In genomic region chr2:101805146-101806088, GRCh38 we compare ENCODE assay signal across 11 cellular contexts.
DNase-seq lines count a peak whose midpoint lies in the region; ATAC-seq and TF ChIP-seq lines count a peak whose summit lies in the region.
"Had no signal": no experiment of that assay in that cellular context is flagged by ENCODE, and none has a peak within 500 bp of the region (broad histone marks: within the 10 kb centered on the region; RNA-seq: fewer than 3 reads in every experiment).

No MANE protein-coding gene starts in this region.

- no peak overlapping the region for H3K4me3 Mint-ChIP-seq in activated CD8-positive, alpha-beta T cell treated with anti-CD3 and anti-CD28 coated beads for 36 hours

- WGBS in heart right ventricle, 2 donors = 21 to 30% methylated on average over 9 of the region's 9 CpGs
- WGBS in smooth muscle cell (ENCODE audit: low lambda C conversion rate) = 19% methylated on average over 9 of the region's 9 CpGs

- H3K9me3 ChIP-seq in heart right ventricle (no peaks in the 10 kb centered on the region), smooth muscle cell (replicated peaks; ENCODE audit: low read depth) (no peaks in the 10 kb centered on the region)
- H3K9me3 ChIP-seq: left lung had no signal

- peaks cover 60% of the 10 kb centered on the region for H3K4me1 Mint-ChIP-seq in activated CD8-positive, alpha-beta T cell treated with anti-CD3 and anti-CD28 coated beads for 36 hours (ENCODE audit: low read depth)

- peak overlapping the region; percentile 78 for H3K9ac ChIP-seq in smooth muscle cell (ENCODE audit: low read depth)

- peak overlapping the region in 1 of 10 donors; percentile 19 for H3K4me3 ChIP-seq in heart right ventricle
- H3K4me3 ChIP-seq in smooth muscle cell = no peak overlapping the region
- H3K4me3 ChIP-seq: left lung had no signal

- H3K4me2 ChIP-seq in smooth muscle cell = peak overlapping the region; percentile 81

- H3K27me3 ChIP-seq in heart right ventricle (no peaks in the 10 kb centered on the region), smooth muscle cell (ENCODE audit: low read depth) (no peaks in the 10 kb centered on the region)
- H3K27me3 ChIP-seq: left lung had no signal

- peaks cover 80% of the 10 kb centered on the region for H3K79me2 ChIP-seq in smooth muscle cell (ENCODE audit: low read depth)

- no peak overlapping the region for H2AFZ ChIP-seq in smooth muscle cell (ENCODE audit: low read depth)

- intact Hi-C loops in activated CD8-positive, alpha-beta T cell treated with anti-CD3 and anti-CD28 coated beads for 36 hours (cut with micrococcal nuclease) = no loop called here
- intact Hi-C loops in heart right ventricle (cut with DNase I) = loop anchor here in 1 of 10 donors (5.0 kb wide), 1 partner anchor 33 kb away; no protein-coding TSS in a partner anchor

- H3K36me3 ChIP-seq in heart right ventricle = no peaks in the 10 kb centered on the region
- H3K36me3 ChIP-seq in smooth muscle cell (ENCODE audit: low read depth) = no peaks in the 10 kb centered on the region
- H3K36me3 ChIP-seq: left lung had no signal

- no peak for TF ChIP-seq CTCF in activated CD8-positive, alpha-beta T cell treated with anti-CD3 and anti-CD28 coated beads for 36 hours (IDR thresholded peaks at IDR 0.05)
- no peak for TF ChIP-seq CTCF in heart right ventricle (IDR thresholded peaks at IDR 0.05)
- TF ChIP-seq CTCF in smooth muscle cell (IDR thresholded peaks at IDR 0.05; ENCODE audit: borderline replicate concordance, insufficient read depth, poor library complexity, severe bottlenecking) = no peak

- H4K20me1 ChIP-seq in smooth muscle cell (ENCODE audit: low read depth) = peaks cover 90% of the 10 kb centered on the region

- peaks cover 37% of the 10 kb centered on the region for H3F3A ChIP-seq in smooth muscle cell (ENCODE audit: low read depth)

- no peaks in the 10 kb centered on the region for H3K27me3 Mint-ChIP-seq in activated CD8-positive, alpha-beta T cell treated with anti-CD3 and anti-CD28 coated beads for 36 hours

- no peaks in the 10 kb centered on the region for H3K9me3 Mint-ChIP-seq in activated CD8-positive, alpha-beta T cell treated with anti-CD3 and anti-CD28 coated beads for 36 hours

- H3K4me1 ChIP-seq in heart right ventricle (peaks cover 17 to 95% (median 64%) of the 10 kb centered on the region in 9 donors), smooth muscle cell (ENCODE audit: low read depth) (peaks cover 44% of the 10 kb centered on the region)

- CTCF ChIA-PET in activated CD8-positive, alpha-beta T cell treated with anti-CD3 and anti-CD28 coated beads for 36 hours (lab: Charles Lee) = interaction anchor here (0.6 to 2.1 kb wide), 5 partner anchors 13 to 83 kb away, joined by 3 to 6 read pairs (median 3); no protein-coding TSS in a partner anchor

- POLR2A ChIA-PET in activated CD8-positive, alpha-beta T cell treated with anti-CD3 and anti-CD28 coated beads for 36 hours (lab: Charles Lee) = interaction anchor here (1.4 kb wide), 1 partner anchor 23 kb away, joined by 3 read pairs; no protein-coding TSS in a partner anchor

- DNase-seq in DMS 273 (lab: John Stamatoyannopoulos, UW; ENCODE audit: unreplicated experiment) = peak; percentile 67
- DNase-seq in DMS 273 treated with DMSO at 0.1 percent for 48 hours (lab: John Stamatoyannopoulos, UW) = no peak
- no peak for DNase-seq in activated CD8-positive, alpha-beta T cell treated with anti-CD3 and anti-CD28 coated beads for 36 hours
- DNase-seq in heart right ventricle = no peak
- no peak for DNase-seq in smooth muscle cell (lab: John Stamatoyannopoulos, UW; ENCODE audit: unreplicated experiment)
- DNase-seq: activated effector memory CD4-positive, alpha-beta T cell treated with Interleukin-2 at 50 U/mL for 16 hours; left lung had no signal

- no peak for ATAC-seq in activated CD8-positive, alpha-beta T cell treated with anti-CD3 and anti-CD28 coated beads for 36 hours
- ATAC-seq in heart right ventricle = peak; percentile 21 to 72 (median 58)
- ATAC-seq in HG03095 (IDR thresholded peaks at IDR 0.05; ENCODE audit: unreplicated experiment) = no peak
- no peak for ATAC-seq in GM21619 (IDR thresholded peaks at IDR 0.05; ENCODE audit: unreplicated experiment)
- no peak for ATAC-seq in GM21367 (IDR thresholded peaks at IDR 0.05; ENCODE audit: unreplicated experiment)
- ATAC-seq: left lung had no signal

- H3K27ac ChIP-seq in heart right ventricle (peak overlapping the region in 8 of 10 donors; percentile 28 to 75 (median 52)), smooth muscle cell (ENCODE audit: low read depth) (peak overlapping the region; percentile 98)
- H3K27ac ChIP-seq: 22Rv1, left lung had no signal

- peaks cover 10% of the 10 kb centered on the region for H3K36me3 Mint-ChIP-seq in activated CD8-positive, alpha-beta T cell treated with anti-CD3 and anti-CD28 coated beads for 36 hours (ENCODE audit: low read depth)

- peak overlapping the region; percentile 84 for H3K27ac Mint-ChIP-seq in activated CD8-positive, alpha-beta T cell treated with anti-CD3 and anti-CD28 coated beads for 36 hours

Comparison
In these comparisons a context has a peak if more than half of its experiments do, and no peak if none do; other contexts are left out.
1. ATAC-seq: peak in heart right ventricle (8 of 8); none in activated CD8-positive, alpha-beta T cell treated with anti-CD3 and anti-CD28 coated beads for 36 hours (single experiment), HG03095 (single experiment), GM21619 (single experiment) and GM21367 (single experiment).